Comparison of ENCODE assay signal across 1 cellular context in the genomic region with DNA sequence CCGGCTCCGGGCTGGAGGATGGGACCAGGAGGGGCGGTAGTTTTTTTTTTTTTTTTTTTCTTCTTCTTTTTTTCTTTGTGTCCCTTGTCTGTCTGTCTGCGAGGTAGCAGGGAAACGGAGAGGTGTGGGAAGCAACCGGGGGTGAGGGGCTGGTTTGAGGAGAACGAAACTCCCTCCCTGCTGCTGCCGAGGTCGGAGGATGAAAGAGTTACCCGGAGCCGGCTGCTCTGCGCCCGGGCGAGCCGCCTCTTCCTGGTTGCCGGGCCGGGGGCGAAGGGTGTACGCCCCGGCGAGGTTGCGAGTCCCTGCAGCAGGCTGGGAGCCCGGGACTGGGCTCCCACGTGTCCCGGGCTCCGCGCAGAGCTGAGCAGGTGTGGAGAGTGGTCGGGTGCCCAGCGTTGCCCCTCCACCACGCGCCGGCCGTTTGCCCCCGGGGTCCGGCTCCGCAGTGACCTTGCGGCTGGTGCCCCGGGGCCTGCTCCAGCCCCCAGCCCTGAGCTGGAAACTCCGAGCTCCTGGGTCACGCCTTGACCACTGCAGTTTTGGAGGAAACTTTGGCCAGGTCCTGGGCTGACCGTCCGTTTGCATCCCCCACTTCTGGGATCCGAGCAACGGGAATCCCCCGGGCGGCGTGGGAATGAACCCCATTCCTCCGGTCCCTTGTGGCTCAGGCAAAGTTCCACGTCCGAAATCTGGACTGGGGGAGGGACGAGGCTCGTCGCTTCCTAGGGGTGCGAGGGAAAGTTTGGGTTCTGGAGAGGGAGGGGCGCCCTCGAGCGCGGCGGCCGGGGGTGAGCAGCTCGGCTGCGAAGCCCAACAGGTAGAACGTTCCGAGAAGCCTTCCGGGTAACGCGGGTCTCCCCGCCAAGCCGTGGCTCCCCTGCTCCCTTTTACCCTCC.
A peak's percentile ranks its signal among the peaks of the same experiment; 100 is the strongest.
TF ChIP-seq lines count a peak whose summit lies in the region.

No MANE protein-coding gene starts in this region.

TF ChIP-seq in GM12878, 131 proteins besides CTCF, POLR2A, EP300 and RAD21 (continued from another document):
- TF ChIP-seq ZNF687 (IDR thresholded peaks at IDR 0.05), result no peak; the same call in 1 of the 2 replicates
- no peak for TF ChIP-seq SMAD5 (IDR thresholded peaks at IDR 0.05; ENCODE audit: low read depth)
- no peak for TF ChIP-seq GABPA (IDR thresholded peaks at IDR 0.05; ENCODE audit: low read depth)
- TF ChIP-seq MYB (IDR thresholded peaks at IDR 0.05; ENCODE audit: borderline replicate concordance, low read depth, low read length), result no peak
- TF ChIP-seq RB1 (IDR thresholded peaks at IDR 0.05; ENCODE audit: borderline replicate concordance), result peak; percentile 27; the same call in 1 of the 2 replicates
- no peak for TF ChIP-seq PAX8 (IDR thresholded peaks at IDR 0.05)
- TF ChIP-seq TAF1 (IDR thresholded peaks at IDR 0.05; ENCODE audit: borderline replicate concordance, low read depth, low read length), result 0 out of 2 replicates have a peak, but pooled peaks have one; percentile 14
- TF ChIP-seq CUX1 (IDR thresholded peaks at IDR 0.05; ENCODE audit: insufficient replicate concordance, low read depth, low read length), result no peak
- 0 out of 2 replicates have a peak, but pooled peaks have one; percentile 50 for TF ChIP-seq CHD1 (IDR thresholded peaks at IDR 0.05; ENCODE audit: low read depth, low read length)
- no peak for TF ChIP-seq BCL11A (IDR thresholded peaks at IDR 0.05; ENCODE audit: low read depth, low read length)
